ENCODE assay signal across 9 cellular contexts in the genomic region with DNA sequence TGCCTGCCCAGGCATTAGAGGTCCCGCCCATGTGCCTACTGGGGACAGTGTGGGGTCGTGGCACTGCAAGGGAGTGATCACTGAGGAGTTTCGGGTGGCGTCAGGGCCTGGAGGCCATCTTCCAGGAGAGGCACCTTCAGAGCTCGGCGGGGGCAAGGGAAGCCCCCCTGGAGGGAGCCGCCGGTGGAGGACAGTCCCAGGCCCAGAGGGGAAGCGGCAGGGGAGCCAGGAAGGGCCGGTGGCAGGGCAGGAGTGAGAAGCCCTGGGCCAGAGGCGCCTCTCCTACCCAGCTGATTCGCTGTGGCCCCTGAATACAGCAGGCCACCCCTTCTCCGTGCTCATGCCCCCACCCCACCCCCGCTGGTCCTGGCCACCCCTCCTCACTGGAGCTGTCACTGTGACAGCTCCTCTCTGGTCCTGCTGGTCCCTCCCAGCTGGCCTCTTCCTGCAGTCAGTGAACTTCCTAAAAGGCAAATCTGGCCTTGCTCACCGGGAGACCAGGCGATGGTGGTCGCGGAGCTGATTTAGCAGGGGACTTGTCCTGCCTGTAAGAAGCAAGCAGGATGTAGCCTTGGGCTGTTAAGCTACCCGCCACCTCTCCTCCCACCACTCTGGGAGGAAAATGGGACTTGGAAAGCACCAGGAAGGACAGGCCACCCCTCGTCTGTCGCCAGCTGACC. TPM values are rescaled to one million over a fixed set of nuclear protein-coding genes. Genes with fewer than 3 reads are reported as not detected.
DNase-seq lines count a peak whose midpoint lies in the region; ATAC-seq and TF ChIP-seq lines count a peak whose summit lies in the region.
"Had no signal": no experiment of that assay in that cellular context is flagged by ENCODE, and none has a peak within 500 bp of the region (broad histone marks: within the 10 kb centered on the region; RNA-seq: fewer than 3 reads in every experiment).

No MANE protein-coding gene starts in this region.

- TF ChIP-seq RAD21 in HCT116 (IDR thresholded peaks at IDR 0.05; ENCODE audit: low read depth), result no peak

- H3K9me3 Mint-ChIP-seq in nephron, result no peaks in the 10 kb centered on the region

- POLR2A ChIA-PET in HCT116 (lab: Charles Lee), result interaction anchor here (1.4 to 2.3 kb wide), 2 partner anchors 21 to 34 kb away, joined by 3 to 7 read pairs; a partner anchor contains a TSS

- intact Hi-C loops in HCT116 (cut with micrococcal nuclease) (no loop called here), ascending aorta (cut with DNase I) (no loop called here)

- no peak overlapping the region for H2AFZ ChIP-seq in HCT116 (ENCODE audit: low read depth, low read length, poor library complexity, severe bottlenecking)

- H3K27me3 ChIP-seq in BE2C (peaks cover 5% of the 10 kb centered on the region), HCT116 (ENCODE audit: insufficient read depth, low read length) (no peaks in the 10 kb centered on the region), ascending aorta (no peaks in the 10 kb centered on the region)

- H3K27me3 Mint-ChIP-seq in nephron (ENCODE audit: low read depth), result peaks cover 17% of the 10 kb centered on the region

- H3K79me2 ChIP-seq in HCT116 (ENCODE audit: insufficient read depth, low read length), result no peaks in the 10 kb centered on the region; the same call in 1 of the 2 replicates

- TF ChIP-seq CTCF in BE2C (IDR thresholded peaks at IDR 0.05; ENCODE audit: low read depth, low read length) (no peak), HCT116 (IDR thresholded peaks at IDR 0.05 in 2 of 3, conservative IDR thresholded peaks at IDR 0.05 in 1 of 3; ENCODE audit: borderline replicate concordance in 1 of 3, insufficient read depth in 1 of 3, low read depth in 2 of 3, low read length in 2 of 3) (no peak), ascending aorta (IDR thresholded peaks at IDR 0.05) (no peak), nephron (IDR thresholded peaks at IDR 0.05; ENCODE audit: unreplicated experiment in 3 of 3) (no peak)

- DNase-seq in BE2C (peak; percentile 57), HCT116 (ENCODE audit: low read depth, low spot score) (no peak), ascending aorta (ENCODE audit: low spot score in 2 of 2) (no peak), NCI-H1930 (lab: John Stamatoyannopoulos, UW) (no peak), islet precursor cell (no peak), NCI-H2196 treated with DMSO at 0.1 percent for 48 hours (lab: John Stamatoyannopoulos, UW; ENCODE audit: unreplicated experiment) (no peak), DMS114 treated with DMSO at 0.1 percent for 48 hours (lab: John Stamatoyannopoulos, UW; ENCODE audit: unreplicated experiment) (no peak)
- DNase-seq: NCI-H446 had no signal

- TF ChIP-seq POLR2A in HCT116 (IDR thresholded peaks at IDR 0.05; ENCODE audit: borderline replicate concordance, extremely low read depth, insufficient read depth, insufficient read length), result no peak

- CTCF ChIA-PET in HCT116 (lab: Charles Lee), result interaction anchor here (0.6 to 1.6 kb wide), 2 partner anchors 21 to 58 kb away, joined by 3 to 4 read pairs; a partner anchor contains a TSS

- no peak overlapping the region for H3K27ac Mint-ChIP-seq in nephron

- H3K27ac ChIP-seq in HCT116 (ENCODE audit: low read depth, low read length) (peak overlapping the region; percentile 22; the same call in 1 of the 2 replicates), ascending aorta (no peak overlapping the region)

- RAD21 ChIA-PET in HCT116 (lab: Charles Lee; ENCODE audit: low non-redundant PET in 1 of 2, low total read pairs in 2 of 2, uncharacterized antibody in 2 of 2, unreplicated experiment in 2 of 2), result no interaction called here

- H3K4me2 ChIP-seq in HCT116 (ENCODE audit: low read length), result 0 out of 2 replicates have a peak overlapping the region, but pooled peaks have one; percentile 97

- H3K9me3 ChIP-seq in BE2C, result no peaks in the 10 kb centered on the region
- H3K9me3 ChIP-seq in HCT116 (ENCODE audit: control insufficient read depth in 1 of 2, insufficient read depth in 1 of 2, low read depth in 1 of 2, low read length in 2 of 2), result peaks cover 4 to 11% of the 10 kb centered on the region in 2 experiments; a peak in 2 of 4 replicates
- no peaks in the 10 kb centered on the region for H3K9me3 ChIP-seq in ascending aorta

- peaks cover 17% of the 10 kb centered on the region for H3K4me1 ChIP-seq in BE2C
- peaks cover 27 to 55% of the 10 kb centered on the region in 2 experiments for H3K4me1 ChIP-seq in HCT116 (ENCODE audit: control insufficient read depth in 1 of 2, insufficient read depth in 2 of 2, low read length in 2 of 2)
- peaks cover 11 to 32% of the 10 kb centered on the region in 2 donors for H3K4me1 ChIP-seq in ascending aorta

- no peaks in the 10 kb centered on the region for H3K9me2 ChIP-seq in HCT116 (ENCODE audit: insufficient read depth)

- BruUV-seq in HCT116 (replicated peaks; lab: Mats Ljungman, UMichigan), result no TSS peak

- no peaks in the 10 kb centered on the region for H4K20me1 ChIP-seq in HCT116 (ENCODE audit: insufficient read depth)

- no peak overlapping the region for H3K4me3 ChIP-seq in BE2C (ENCODE audit: low read depth, low read length)
- H3K4me3 ChIP-seq in HCT116 (replicated peaks in 1 of 2; ENCODE audit: low read depth in 1 of 2, low read length in 2 of 2), result no peak overlapping the region
- peak overlapping the region; percentile 49 to 66 for H3K4me3 ChIP-seq in ascending aorta

- H3K36me3 ChIP-seq in BE2C, result peaks cover 19% of the 10 kb centered on the region
- peaks cover 9 to 24% of the 10 kb centered on the region in 2 experiments for H3K36me3 ChIP-seq in HCT116 (ENCODE audit: control insufficient read depth in 1 of 2, insufficient read depth in 2 of 2, low read length in 2 of 2)
- peaks cover 24 to 25% of the 10 kb centered on the region in 2 donors for H3K36me3 ChIP-seq in ascending aorta

- peaks cover 11% of the 10 kb centered on the region for H3K4me1 Mint-ChIP-seq in nephron

- ATAC-seq in HCT116, result peak; percentile 4

- H3K36me3 Mint-ChIP-seq in nephron (ENCODE audit: low read depth), result peaks cover 25% of the 10 kb centered on the region

- H3K9ac ChIP-seq in HCT116 (ENCODE audit: low read length), result no peak overlapping the region

- peak overlapping the region; percentile 30 to 63 (median 53) for H3K4me3 Mint-ChIP-seq in nephron

TF ChIP-seq in HCT116, 20 proteins besides CTCF, POLR2A, EP300 and RAD21:
- TF ChIP-seq EGR1 (IDR thresholded peaks at IDR 0.05; ENCODE audit: low read depth), result no peak
- no peak for TF ChIP-seq SP1 (IDR thresholded peaks at IDR 0.05; ENCODE audit: low read depth)
- TF ChIP-seq, protein P1, sequence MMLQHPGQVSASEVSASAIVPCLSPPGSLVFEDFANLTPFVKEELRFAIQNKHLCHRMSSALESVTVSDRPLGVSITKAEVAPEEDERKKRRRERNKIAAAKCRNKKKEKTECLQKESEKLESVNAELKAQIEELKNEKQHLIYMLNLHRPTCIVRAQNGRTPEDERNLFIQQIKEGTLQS (IDR thresholded peaks at IDR 0.05), result no peak
- no peak for TF ChIP-seq TCF7L2 (IDR thresholded peaks at IDR 0.05; ENCODE audit: borderline replicate concordance, extremely low read depth, insufficient read depth, insufficient read length)
- TF ChIP-seq, protein P2, sequence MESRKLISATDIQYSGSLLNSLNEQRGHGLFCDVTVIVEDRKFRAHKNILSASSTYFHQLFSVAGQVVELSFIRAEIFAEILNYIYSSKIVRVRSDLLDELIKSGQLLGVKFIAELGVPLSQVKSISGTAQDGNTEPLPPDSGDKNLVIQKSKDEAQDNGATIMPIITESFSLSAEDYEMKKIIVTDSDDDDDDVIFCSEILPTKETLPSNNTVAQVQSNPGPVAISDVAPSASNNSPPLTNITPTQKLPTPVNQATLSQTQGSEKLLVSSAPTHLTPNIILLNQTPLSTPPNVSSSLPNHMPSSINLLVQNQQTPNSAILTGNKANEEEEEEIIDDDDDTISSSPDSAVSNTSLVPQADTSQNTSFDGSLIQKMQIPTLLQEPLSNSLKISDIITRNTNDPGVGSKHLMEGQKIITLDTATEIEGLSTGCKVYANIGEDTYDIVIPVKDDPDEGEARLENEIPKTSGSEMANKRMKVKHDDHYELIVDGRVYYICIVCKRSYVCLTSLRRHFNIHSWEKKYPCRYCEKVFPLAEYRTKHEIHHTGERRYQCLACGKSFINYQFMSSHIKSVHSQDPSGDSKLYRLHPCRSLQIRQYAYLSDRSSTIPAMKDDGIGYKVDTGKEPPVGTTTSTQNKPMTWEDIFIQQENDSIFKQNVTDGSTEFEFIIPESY (IDR thresholded peaks at IDR 0.05; ENCODE audit: extremely low read depth, insufficient replicate concordance, low read length), result no peak
- no peak for TF ChIP-seq ZNF274 (IDR thresholded peaks at IDR 0.05; ENCODE audit: low read depth, low read length)
- no peak for TF ChIP-seq SRF (IDR thresholded peaks at IDR 0.05; ENCODE audit: low read depth)
- TF ChIP-seq, protein P3, sequence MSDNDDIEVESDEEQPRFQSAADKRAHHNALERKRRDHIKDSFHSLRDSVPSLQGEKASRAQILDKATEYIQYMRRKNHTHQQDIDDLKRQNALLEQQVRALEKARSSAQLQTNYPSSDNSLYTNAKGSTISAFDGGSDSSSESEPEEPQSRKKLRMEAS (IDR thresholded peaks at IDR 0.05), result no peak
- no peak for TF ChIP-seq JUND (IDR thresholded peaks at IDR 0.05)
- TF ChIP-seq EZH2 (IDR thresholded peaks at IDR 0.05), result no peak
- TF ChIP-seq SIN3A (IDR thresholded peaks at IDR 0.05; ENCODE audit: low read depth), result no peak
- TF ChIP-seq YY1 (IDR thresholded peaks at IDR 0.05; ENCODE audit: extremely low read depth, insufficient replicate concordance, low read depth, low read length), result no peak
TF ChIP-seq in HCT116: peak in this region for 0.

RNA-seq across cellular contexts. Expression of a gene that starts 2.1 kb away (rescaled TPM):
- 38.3 TPM for polyA plus RNA-seq in BE2C (2012; ENCODE audit: insufficient read depth, insufficient read length, low read depth)
- total RNA-seq in HCT116 (2021; ENCODE audit: unreplicated experiment) (19.3 TPM), ascending aorta (117 TPM)
- 15.7 and 17.2 TPM in 2 replicates for polyA plus RNA-seq in HCT116 (2012)

RNA-seq across cellular contexts. Expression of a gene that starts 10.8 kb away (rescaled TPM):
- 189 TPM for polyA plus RNA-seq in BE2C (2012; ENCODE audit: insufficient read depth, insufficient read length, low read depth)
- total RNA-seq in HCT116 (2021; ENCODE audit: unreplicated experiment), result 86.7 TPM
- polyA plus RNA-seq in HCT116 (2012), result 61.5 and 61.8 TPM in 2 replicates
- 29.4 TPM for total RNA-seq in ascending aorta

RNA-seq across cellular contexts. Expression of a gene that starts 21.2 kb away (rescaled TPM):
- 151 TPM for polyA plus RNA-seq in BE2C (2012; ENCODE audit: insufficient read depth, insufficient read length, low read depth)
- total RNA-seq in HCT116 (2021; ENCODE audit: unreplicated experiment), result 67.5 TPM
- 45.5 and 52.0 TPM in 2 replicates for polyA plus RNA-seq in HCT116 (2012)
- 73.2 TPM for total RNA-seq in ascending aorta

RNA-seq across cellular contexts. Expression of a gene that starts 27.4 kb away (rescaled TPM):
- polyA plus RNA-seq in BE2C (2012; ENCODE audit: insufficient read depth, insufficient read length, low read depth), result 80.6 TPM
- 38.6 TPM for total RNA-seq in HCT116 (2021; ENCODE audit: unreplicated experiment)
- 27.0 and 29.9 TPM in 2 replicates for polyA plus RNA-seq in HCT116 (2012)
- total RNA-seq in ascending aorta, result 58.1 TPM

RNA-seq across cellular contexts. Expression of a gene that starts 35.2 kb away (rescaled TPM):
- polyA plus RNA-seq in BE2C (2012; ENCODE audit: insufficient read depth, insufficient read length, low read depth), result 287 TPM
- total RNA-seq in HCT116 (2021; ENCODE audit: unreplicated experiment) (236 TPM), ascending aorta (287 TPM)
- polyA plus RNA-seq in HCT116 (2012), result 192 and 208 TPM in 2 replicates

Comparison
In these comparisons a context has a peak if more than half of its experiments do, and no peak if none do; other contexts are left out.
1. H3K4me3 ChIP-seq: peak in ascending aorta (2 of 2); none in BE2C (single experiment) and HCT116 (0 of 2).